ENCODE assay signal across 10 cellular contexts in genomic region chr14:89444044-89444443, GRCh38. TPM values are rescaled to one million over a fixed set of nuclear protein-coding genes. Genes with fewer than 3 reads are reported as not detected.
DNase-seq lines count a peak whose midpoint lies in the region; ATAC-seq and TF ChIP-seq lines count a peak whose summit lies in the region.
"Had no signal": no experiment of that assay in that cellular context is flagged by ENCODE, and none has a peak within 500 bp of the region (broad histone marks: within the 10 kb centered on the region; RNA-seq: fewer than 3 reads in every experiment).

No MANE protein-coding gene starts in this region.

- DNase-seq in GM20000 (ENCODE audit: low spot score) = peak; percentile 25
- DNase-seq in astrocyte of the spinal cord (ENCODE audit: low read depth, low spot score) = peak; percentile 17
- peak; percentile 41 to 56 for DNase-seq in stimulated activated CD4-positive, alpha-beta T cell treated with anti-CD3 and anti-CD28 coated beads, Interleukin-4, amount 100 ng/mL, for 4 hours
- no peak for DNase-seq in NCI-H2081 treated with DMSO at 0.1 percent for 48 hours (lab: John Stamatoyannopoulos, UW)
- DNase-seq in esophagus muscularis mucosa (ENCODE audit: extremely low spot score) = no peak
- no peak for DNase-seq in left lung
- DNase-seq: adrenal gland, left cardiac atrium, NCI-H1694 treated with DMSO at 0.1 percent for 48 hours had no signal

- H3K79me2 ChIP-seq in OCI-LY3 (ENCODE audit: low read length) = no peaks in the 10 kb centered on the region

- H4K20me1 ChIP-seq in OCI-LY3 (ENCODE audit: insufficient read depth, low read length) = no peaks in the 10 kb centered on the region

- H3K9me3 ChIP-seq in OCI-LY3 (ENCODE audit: insufficient read depth, low read length) = no peaks in the 10 kb centered on the region
- no peaks in the 10 kb centered on the region for H3K9me3 ChIP-seq in esophagus muscularis mucosa
- H3K9me3 ChIP-seq in left lung = no peaks in the 10 kb centered on the region
- H3K9me3 ChIP-seq: adrenal gland had no signal

- WGBS in esophagus muscularis mucosa = 80% methylated on average over 3 of the region's 3 CpGs

- H3K4me1 ChIP-seq in OCI-LY3 (ENCODE audit: low read length) = peaks cover 32% of the 10 kb centered on the region
- no peaks in the 10 kb centered on the region for H3K4me1 ChIP-seq in esophagus muscularis mucosa
- H3K4me1 ChIP-seq in left lung = peaks cover 0 to 43% of the 10 kb centered on the region in 2 donors

- in situ Hi-C loops in astrocyte of the spinal cord (cut with HindIII; ENCODE audit: low sequenced_read_pairs) = no loop called here

- TF ChIP-seq POLR2A in esophagus muscularis mucosa (IDR thresholded peaks at IDR 0.05; ENCODE audit: low read depth) = no peak

- TF ChIP-seq CTCF in GM20000 (IDR thresholded peaks at IDR 0.05; ENCODE audit: extremely low read depth, missing control alignments) (no peak), OCI-LY3 (IDR thresholded peaks at IDR 0.05; ENCODE audit: low read depth, low read length) (no peak), astrocyte of the spinal cord (IDR thresholded peaks at IDR 0.05; ENCODE audit: low read depth, low read length) (no peak), esophagus muscularis mucosa (IDR thresholded peaks at IDR 0.05) (no peak), left lung (IDR thresholded peaks at IDR 0.05) (no peak)

- peak overlapping the region; percentile 35; the same call in 1 of the 2 replicates for H3K4me3 ChIP-seq in OCI-LY3 (ENCODE audit: low read length)
- no peak overlapping the region for H3K4me3 ChIP-seq in astrocyte of the spinal cord (ENCODE audit: low read depth, low read length)
- no peak overlapping the region for H3K4me3 ChIP-seq in esophagus muscularis mucosa
- H3K4me3 ChIP-seq in left lung = no peak overlapping the region
- H3K4me3 ChIP-seq: adrenal gland had no signal

- intact Hi-C loops in esophagus muscularis mucosa (cut with DNase I) (no loop called here), left lung (cut with DNase I) (no loop called here)

- H3K36me3 ChIP-seq in OCI-LY3 (replicated peaks; ENCODE audit: low read depth, low read length) = no peaks in the 10 kb centered on the region
- H3K36me3 ChIP-seq in esophagus muscularis mucosa = no peaks in the 10 kb centered on the region
- H3K36me3 ChIP-seq in left lung = no peaks in the 10 kb centered on the region
- H3K36me3 ChIP-seq: adrenal gland had no signal

- H3K27ac ChIP-seq in OCI-LY3 (ENCODE audit: low read length) (peak overlapping the region; percentile 44), esophagus muscularis mucosa (replicated peaks in 1 of 4) (no peak overlapping the region), left lung (peak overlapping the region in 1 of 2 donors; percentile 23)

- ATAC-seq in left lung = no peak
- ATAC-seq: left cardiac atrium had no signal

- H3K27me3 ChIP-seq in OCI-LY3 (ENCODE audit: low read depth, low read length) = no peaks in the 10 kb centered on the region
- no peaks in the 10 kb centered on the region for H3K27me3 ChIP-seq in esophagus muscularis mucosa
- H3K27me3 ChIP-seq in left lung = no peaks in the 10 kb centered on the region
- H3K27me3 ChIP-seq: adrenal gland had no signal

- peak overlapping the region; percentile 57 for H3K4me2 ChIP-seq in OCI-LY3 (ENCODE audit: low read length)

- H2AFZ ChIP-seq in OCI-LY3 (ENCODE audit: low read depth, low read length) = no peak overlapping the region

- peak overlapping the region; percentile 4; the same call in 1 of the 2 replicates for H3K9ac ChIP-seq in OCI-LY3 (ENCODE audit: low read length)

- no peak for TF ChIP-seq EP300 in esophagus muscularis mucosa (IDR thresholded peaks at IDR 0.05)

RNA-seq across cellular contexts. Expression of gene FOXN3, which starts 27.0 kb away (rescaled TPM):
- total RNA-seq in esophagus muscularis mucosa (100 to 1,000 TPM; 114 to 180 (median 145) TPM), left lung (10 to 100 TPM; 71.1 to 80.7 TPM)

Comparison
In these comparisons a context has a peak if more than half of its experiments do, and no peak if none do; other contexts are left out.
1. DNase-seq: peak in GM20000 (single experiment), astrocyte of the spinal cord (single experiment) and stimulated activated CD4-positive, alpha-beta T cell treated with anti-CD3 and anti-CD28 coated beads, Interleukin-4, amount 100 ng/mL, for 4 hours (2 of 2); none in NCI-H2081 treated with DMSO at 0.1 percent for 48 hours (single experiment), esophagus muscularis mucosa (single experiment) and left lung (0 of 2).